1 cellular context compared by ENCODE assay signal in genomic region chr22:31951201-31952093, GRCh38.
TF ChIP-seq lines count a peak whose summit lies in the region.

No MANE protein-coding gene starts in this region.

TF ChIP-seq in HCT116, 20 proteins besides CTCF, POLR2A, EP300 and RAD21 (continued from another document):
- TF ChIP-seq SP1 (IDR thresholded peaks at IDR 0.05; ENCODE audit: low read depth) = no peak
